ENCODE assay signal across 11 cellular contexts in the genomic region with DNA sequence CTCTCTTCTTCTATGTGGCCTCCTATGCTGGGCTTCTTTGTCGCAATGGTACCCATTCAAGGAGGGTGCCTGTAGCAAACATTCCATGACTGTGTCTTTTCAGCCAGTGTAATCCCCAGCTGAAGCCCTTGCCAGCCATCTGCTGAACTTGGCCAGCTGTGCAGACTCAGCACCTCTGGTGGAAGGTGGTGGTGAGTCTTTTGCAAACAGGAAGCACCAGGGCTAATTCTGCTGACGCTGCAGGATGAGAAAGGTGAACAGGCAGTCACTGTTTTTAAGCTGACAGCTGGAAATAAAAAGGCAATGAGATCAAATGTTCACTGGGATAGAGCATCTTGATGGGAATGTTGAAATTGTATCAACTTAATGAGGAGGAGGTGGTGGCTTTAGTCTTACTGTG.
DNase-seq lines count a peak whose midpoint lies in the region; ATAC-seq and TF ChIP-seq lines count a peak whose summit lies in the region.
"Had no signal": no experiment of that assay in that cellular context is flagged by ENCODE, and none has a peak within 500 bp of the region (broad histone marks: within the 10 kb centered on the region; RNA-seq: fewer than 3 reads in every experiment).

No MANE protein-coding gene starts in this region.

- H3K4me3 ChIP-seq in SK-N-SH (ENCODE audit: low read depth in 2 of 2, low read length in 1 of 2) = no peak overlapping the region
- no peak overlapping the region for H3K4me3 ChIP-seq in GM23248
- H3K4me3 ChIP-seq: gastrocnemius medialis, SK-N-MC had no signal

- no peaks in the 10 kb centered on the region for H3K36me3 Mint-ChIP-seq in effector memory CD8-positive, alpha-beta T cell (ENCODE audit: insufficient read depth)

- WGBS in SK-N-SH (ENCODE audit: low lambda C conversion rate) = 5% methylated on average over 2 of the region's 2 CpGs
- 19 to 25% methylated on average over 2 of the region's 2 CpGs for WGBS in GM23248 (ENCODE audit: low coverage in 1 of 2, low lambda C conversion rate in 2 of 2, missing lambda C conversion rate in 2 of 2), 2 experiments

- TF ChIP-seq RAD21 in SK-N-SH (IDR thresholded peaks at IDR 0.05; ENCODE audit: low read length) = no peak

- H3K4me3 Mint-ChIP-seq in effector memory CD8-positive, alpha-beta T cell = no peak overlapping the region

- TF ChIP-seq CTCF in SK-N-SH (IDR thresholded peaks at IDR 0.05) = no peak

- H3K9me3 ChIP-seq in SK-N-SH = no peaks in the 10 kb centered on the region
- no peaks in the 10 kb centered on the region for H3K9me3 ChIP-seq in GM23248 (ENCODE audit: low read depth)
- H3K9me3 ChIP-seq: gastrocnemius medialis had no signal

- H3K4me1 Mint-ChIP-seq in effector memory CD8-positive, alpha-beta T cell (ENCODE audit: low read depth in 2 of 2) = peaks cover 0 to 11% of the 10 kb centered on the region in 2 donors

- H3K27me3 ChIP-seq in SK-N-SH (ENCODE audit: insufficient read depth) = no peaks in the 10 kb centered on the region
- no peaks in the 10 kb centered on the region for H3K27me3 ChIP-seq in GM23248 (replicated peaks; ENCODE audit: insufficient read depth)
- H3K27me3 ChIP-seq: gastrocnemius medialis had no signal

- H3K4me1 ChIP-seq in SK-N-SH (ENCODE audit: control insufficient read depth in 1 of 2, insufficient read depth in 2 of 2, low read depth in 1 of 2, low read length in 1 of 2) (no peaks in the 10 kb centered on the region), GM23248 (ENCODE audit: insufficient read depth) (no peaks in the 10 kb centered on the region)
- H3K4me1 ChIP-seq: gastrocnemius medialis had no signal

- H3F3A ChIP-seq in SK-N-SH (replicated peaks; ENCODE audit: insufficient read depth) (no peaks in the 10 kb centered on the region), GM23248 (ENCODE audit: insufficient read depth) (no peaks in the 10 kb centered on the region)

- H3K27ac Mint-ChIP-seq in effector memory CD8-positive, alpha-beta T cell = no peak overlapping the region

- H3K79me2 ChIP-seq in SK-N-SH (ENCODE audit: insufficient read depth) = no peaks in the 10 kb centered on the region
- H3K79me2 ChIP-seq in GM23248 (ENCODE audit: insufficient read depth) = no peaks in the 10 kb centered on the region

- peaks cover 0 to 4% of the 10 kb centered on the region in 2 donors for H3K9me3 Mint-ChIP-seq in effector memory CD8-positive, alpha-beta T cell

- no peaks in the 10 kb centered on the region for H4K20me1 ChIP-seq in SK-N-SH (ENCODE audit: insufficient read depth)
- no peaks in the 10 kb centered on the region for H4K20me1 ChIP-seq in GM23248 (ENCODE audit: insufficient read depth)

- H3K9me2 ChIP-seq in SK-N-SH (no peaks in the 10 kb centered on the region), GM23248 (ENCODE audit: insufficient read depth) (no peaks in the 10 kb centered on the region)

- no peaks in the 10 kb centered on the region for H3K27me3 Mint-ChIP-seq in effector memory CD8-positive, alpha-beta T cell

- DNase-seq in DMS53 (lab: John Stamatoyannopoulos, UW) (peak; percentile 82), DMS153 treated with DMSO at 0.1 percent for 48 hours (lab: John Stamatoyannopoulos, UW; ENCODE audit: unreplicated experiment) (no peak), SK-N-SH (no peak), NCI-H226 (no peak), GM23248 (no peak)
- DNase-seq in effector memory CD8-positive, alpha-beta T cell = peak in 1 of 3 experiments; percentile 8
- DNase-seq: gastrocnemius medialis, NCI-H2227 treated with DMSO at 0.1 percent for 48 hours had no signal

- CTCF ChIA-PET in SK-N-SH (lab: Yijun Ruan, JAX) = no interaction called here

- no peak for TF ChIP-seq EP300 in SK-N-SH (IDR thresholded peaks at IDR 0.05; ENCODE audit: borderline replicate concordance in 1 of 2, low read depth in 1 of 2, low read length in 1 of 2)

- H3K27ac ChIP-seq in SK-N-SH (ENCODE audit: low read depth in 2 of 2, low read length in 1 of 2) = no peak overlapping the region
- H3K27ac ChIP-seq in GM23248 = no peak overlapping the region
- H3K27ac ChIP-seq: gastrocnemius medialis, SK-N-MC had no signal

- POLR2A ChIA-PET in SK-N-SH (lab: Yijun Ruan, JAX) = no interaction called here

- ATAC-seq in GM19023 (IDR thresholded peaks at IDR 0.05; ENCODE audit: unreplicated experiment) = peak; percentile 81
- ATAC-seq in HG03469 (IDR thresholded peaks at IDR 0.05; ENCODE audit: unreplicated experiment) = peak; percentile 50
- ATAC-seq in effector memory CD8-positive, alpha-beta T cell (replicated peaks) = peak; percentile 79
- ATAC-seq: gastrocnemius medialis had no signal

- H3K36me3 ChIP-seq in SK-N-SH (replicated peaks in 1 of 2; ENCODE audit: control insufficient read depth in 1 of 2, insufficient read depth in 2 of 2, low read length in 1 of 2) (no peaks in the 10 kb centered on the region), GM23248 (ENCODE audit: low read depth) (no peaks in the 10 kb centered on the region)
- H3K36me3 ChIP-seq: gastrocnemius medialis had no signal

- H2AFZ ChIP-seq in SK-N-SH (ENCODE audit: low read depth) (no peak overlapping the region), GM23248 (no peak overlapping the region)

- H3K9ac ChIP-seq in SK-N-SH (no peak overlapping the region), GM23248 (no peak overlapping the region)

- H3K4me2 ChIP-seq in SK-N-SH (no peak overlapping the region), GM23248 (ENCODE audit: unreplicated experiment) (no peak overlapping the region)

- in situ Hi-C loops in GM23248 (cut with MboI) = no loop called here

TF ChIP-seq in SK-N-SH, 30 proteins besides CTCF, POLR2A, EP300 and RAD21:
- TF ChIP-seq GATA2 (CRISPR knock-in tag; IDR thresholded peaks at IDR 0.05) (no peak), SIN3A (IDR thresholded peaks at IDR 0.05; ENCODE audit: borderline replicate concordance, low read depth, low read length) (no peak)
TF ChIP-seq in SK-N-SH: peak in this region for 0.
